Comparison of ENCODE assay signal across 1 cellular context in the genomic region with DNA sequence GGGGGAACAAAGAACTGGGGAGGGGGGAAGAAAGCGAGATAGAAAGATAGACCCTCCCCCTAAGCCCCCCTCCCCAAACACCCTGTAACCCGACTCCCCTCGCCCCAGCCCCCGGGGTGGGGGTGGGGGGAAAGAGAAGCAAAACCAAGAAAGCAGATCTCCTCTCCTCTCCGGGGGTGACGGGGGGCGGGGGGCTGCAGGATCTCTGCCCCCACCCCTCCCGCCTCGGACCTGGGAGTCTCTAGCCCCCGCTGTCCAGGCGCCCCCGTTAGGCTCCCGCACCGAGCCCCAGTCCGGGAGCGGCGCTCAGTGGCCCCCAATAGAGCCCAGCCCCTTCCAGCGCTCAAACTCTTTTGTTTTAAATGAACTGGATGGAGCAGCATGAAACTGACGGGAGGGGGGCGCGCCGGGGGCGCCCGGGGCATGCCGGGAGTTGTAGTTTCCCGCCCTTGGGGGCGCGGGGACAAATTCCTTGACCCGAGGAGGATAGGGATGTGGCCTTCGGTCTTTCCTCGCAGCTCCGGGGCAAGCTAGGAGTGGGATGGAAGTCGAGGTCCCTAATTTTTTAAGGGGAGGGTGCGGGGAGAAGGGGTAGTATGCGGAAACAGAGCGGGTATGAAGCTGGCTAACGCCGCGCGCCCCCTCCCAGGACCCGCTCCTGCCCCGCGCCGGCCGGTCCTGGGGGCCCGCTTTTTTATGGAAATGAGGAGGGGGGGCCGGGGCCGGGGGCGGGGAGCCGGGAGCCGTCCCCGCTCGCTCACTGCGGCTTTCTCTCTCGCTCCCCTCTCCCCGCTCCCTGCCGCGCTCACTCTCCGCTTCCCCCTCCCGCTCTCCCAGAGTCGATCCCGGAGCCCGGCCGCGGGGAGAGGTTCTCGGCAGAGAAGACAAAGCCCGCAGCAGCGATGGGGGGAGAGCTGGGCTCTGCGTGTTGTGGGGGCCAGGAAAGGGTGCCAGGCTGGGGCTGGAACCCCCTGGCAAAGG.
TF ChIP-seq lines count a peak whose summit lies in the region.

A gene with protein sequence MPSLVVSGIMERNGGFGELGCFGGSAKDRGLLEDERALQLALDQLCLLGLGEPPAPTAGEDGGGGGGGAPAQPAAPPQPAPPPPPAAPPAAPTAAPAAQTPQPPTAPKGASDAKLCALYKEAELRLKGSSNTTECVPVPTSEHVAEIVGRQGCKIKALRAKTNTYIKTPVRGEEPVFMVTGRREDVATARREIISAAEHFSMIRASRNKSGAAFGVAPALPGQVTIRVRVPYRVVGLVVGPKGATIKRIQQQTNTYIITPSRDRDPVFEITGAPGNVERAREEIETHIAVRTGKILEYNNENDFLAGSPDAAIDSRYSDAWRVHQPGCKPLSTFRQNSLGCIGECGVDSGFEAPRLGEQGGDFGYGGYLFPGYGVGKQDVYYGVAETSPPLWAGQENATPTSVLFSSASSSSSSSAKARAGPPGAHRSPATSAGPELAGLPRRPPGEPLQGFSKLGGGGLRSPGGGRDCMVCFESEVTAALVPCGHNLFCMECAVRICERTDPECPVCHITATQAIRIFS (minus strand): TSS at position 355 of the 981 bp plus-strand sequence. CDS start 467 bp downstream, outside the sequence.

TF ChIP-seq in HEK293, 187 proteins besides CTCF, POLR2A, EP300 and RAD21 (continued from another document and continues in another):
- TF ChIP-seq PRDM2 (tag by site-specific recombination; IDR thresholded peaks at IDR 0.05; ENCODE audit: borderline replicate concordance) (no peak), PRDM10 (tag by site-specific recombination; IDR thresholded peaks at IDR 0.05) (peak; percentile 99), ZNF248 (tag by site-specific recombination; IDR thresholded peaks at IDR 0.05) (no peak), ZNF707 (tag by site-specific recombination; IDR thresholded peaks at IDR 0.05) (no peak), ZBTB1 (tag by site-specific recombination; IDR thresholded peaks at IDR 0.05) (no peak), ZNF37A (tag by site-specific recombination; IDR thresholded peaks at IDR 0.05) (no peak), KLF16 (tag by site-specific recombination; IDR thresholded peaks at IDR 0.05) (peak; percentile 42; the same call in 1 of the 2 replicates), ZNF221 (tag by site-specific recombination; IDR thresholded peaks at IDR 0.05; ENCODE audit: borderline replicate concordance) (no peak), ZNF558 (tag by site-specific recombination; IDR thresholded peaks at IDR 0.05) (no peak), ZIC2 (tag by site-specific recombination; IDR thresholded peaks at IDR 0.05) (peak; percentile 46), ZFP3 (tag by site-specific recombination; IDR thresholded peaks at IDR 0.05; ENCODE audit: low read depth) (no peak), ZNF777 (tag by site-specific recombination; IDR thresholded peaks at IDR 0.05; ENCODE audit: borderline replicate concordance) (no peak), ZNF302 (tag by site-specific recombination; IDR thresholded peaks at IDR 0.05; ENCODE audit: low read depth) (no peak), ZEB2 (tag by site-specific recombination; IDR thresholded peaks at IDR 0.05) (0 out of 2 replicates have a peak, but pooled peaks have one; percentile 48), ZNF335 (tag by site-specific recombination; conservative IDR thresholded peaks at IDR 0.05) (peak; percentile 100), BCL6B (tag by site-specific recombination; IDR thresholded peaks at IDR 0.05) (no peak), ZNF112 (tag by site-specific recombination; IDR thresholded peaks at IDR 0.05) (no peak), ZBTB49 (tag by site-specific recombination; IDR thresholded peaks at IDR 0.05; ENCODE audit: low read depth) (no peak), ZNF610 (tag by site-specific recombination; IDR thresholded peaks at IDR 0.05; ENCODE audit: borderline replicate concordance) (no peak), ZNF211 (tag by site-specific recombination; IDR thresholded peaks at IDR 0.05; ENCODE audit: low read depth) (no peak), ZNF658 (tag by site-specific recombination; IDR thresholded peaks at IDR 0.05) (no peak), ZNF791 (tag by site-specific recombination; IDR thresholded peaks at IDR 0.05) (no peak), ZNF174 (tag by site-specific recombination; IDR thresholded peaks at IDR 0.05) (no peak), ZNF548 (tag by site-specific recombination; IDR thresholded peaks at IDR 0.05) (no peak), ZNF404 (tag by site-specific recombination; IDR thresholded peaks at IDR 0.05) (no peak), ZNF138 (tag by site-specific recombination; IDR thresholded peaks at IDR 0.05; ENCODE audit: borderline replicate concordance) (no peak), ZSCAN23 (tag by site-specific recombination; IDR thresholded peaks at IDR 0.05) (no peak), ZNF324 (tag by site-specific recombination; IDR thresholded peaks at IDR 0.05) (no peak), ZNF664 (tag by site-specific recombination; IDR thresholded peaks at IDR 0.05) (peak; percentile 45; the same call in 1 of the 2 replicates), ZNF157 (tag by site-specific recombination; IDR thresholded peaks at IDR 0.05) (no peak), ZNF426 (tag by site-specific recombination; IDR thresholded peaks at IDR 0.05) (no peak)
- TF ChIP-seq, protein P1, sequence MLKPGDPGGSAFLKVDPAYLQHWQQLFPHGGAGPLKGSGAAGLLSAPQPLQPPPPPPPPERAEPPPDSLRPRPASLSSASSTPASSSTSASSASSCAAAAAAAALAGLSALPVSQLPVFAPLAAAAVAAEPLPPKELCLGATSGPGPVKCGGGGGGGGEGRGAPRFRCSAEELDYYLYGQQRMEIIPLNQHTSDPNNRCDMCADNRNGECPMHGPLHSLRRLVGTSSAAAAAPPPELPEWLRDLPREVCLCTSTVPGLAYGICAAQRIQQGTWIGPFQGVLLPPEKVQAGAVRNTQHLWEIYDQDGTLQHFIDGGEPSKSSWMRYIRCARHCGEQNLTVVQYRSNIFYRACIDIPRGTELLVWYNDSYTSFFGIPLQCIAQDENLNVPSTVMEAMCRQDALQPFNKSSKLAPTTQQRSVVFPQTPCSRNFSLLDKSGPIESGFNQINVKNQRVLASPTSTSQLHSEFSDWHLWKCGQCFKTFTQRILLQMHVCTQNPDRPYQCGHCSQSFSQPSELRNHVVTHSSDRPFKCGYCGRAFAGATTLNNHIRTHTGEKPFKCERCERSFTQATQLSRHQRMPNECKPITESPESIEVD (tag by site-specific recombination; IDR thresholded peaks at IDR 0.05) = no peak
- TF ChIP-seq, protein P2, sequence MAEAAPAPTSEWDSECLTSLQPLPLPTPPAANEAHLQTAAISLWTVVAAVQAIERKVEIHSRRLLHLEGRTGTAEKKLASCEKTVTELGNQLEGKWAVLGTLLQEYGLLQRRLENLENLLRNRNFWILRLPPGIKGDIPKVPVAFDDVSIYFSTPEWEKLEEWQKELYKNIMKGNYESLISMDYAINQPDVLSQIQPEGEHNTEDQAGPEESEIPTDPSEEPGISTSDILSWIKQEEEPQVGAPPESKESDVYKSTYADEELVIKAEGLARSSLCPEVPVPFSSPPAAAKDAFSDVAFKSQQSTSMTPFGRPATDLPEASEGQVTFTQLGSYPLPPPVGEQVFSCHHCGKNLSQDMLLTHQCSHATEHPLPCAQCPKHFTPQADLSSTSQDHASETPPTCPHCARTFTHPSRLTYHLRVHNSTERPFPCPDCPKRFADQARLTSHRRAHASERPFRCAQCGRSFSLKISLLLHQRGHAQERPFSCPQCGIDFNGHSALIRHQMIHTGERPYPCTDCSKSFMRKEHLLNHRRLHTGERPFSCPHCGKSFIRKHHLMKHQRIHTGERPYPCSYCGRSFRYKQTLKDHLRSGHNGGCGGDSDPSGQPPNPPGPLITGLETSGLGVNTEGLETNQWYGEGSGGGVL (tag by site-specific recombination; IDR thresholded peaks at IDR 0.05) = peak; percentile 98
- TF ChIP-seq, protein P3, sequence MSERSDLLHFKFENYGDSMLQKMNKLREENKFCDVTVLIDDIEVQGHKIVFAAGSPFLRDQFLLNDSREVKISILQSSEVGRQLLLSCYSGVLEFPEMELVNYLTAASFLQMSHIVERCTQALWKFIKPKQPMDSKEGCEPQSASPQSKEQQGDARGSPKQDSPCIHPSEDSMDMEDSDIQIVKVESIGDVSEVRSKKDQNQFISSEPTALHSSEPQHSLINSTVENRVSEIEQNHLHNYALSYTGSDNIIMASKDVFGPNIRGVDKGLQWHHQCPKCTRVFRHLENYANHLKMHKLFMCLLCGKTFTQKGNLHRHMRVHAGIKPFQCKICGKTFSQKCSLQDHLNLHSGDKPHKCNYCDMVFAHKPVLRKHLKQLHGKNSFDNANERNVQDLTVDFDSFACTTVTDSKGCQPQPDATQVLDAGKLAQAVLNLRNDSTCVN (tag by site-specific recombination; optimal IDR thresholded peaks at IDR 0.05) = peak; percentile 92
